ENCODE assay signal across 7 cellular contexts in genomic region chr10:99983280-99983988, GRCh38. TPM values are rescaled to one million over a fixed set of nuclear protein-coding genes. Genes with fewer than 3 reads are reported as not detected.
DNase-seq lines count a peak whose midpoint lies in the region; ATAC-seq and TF ChIP-seq lines count a peak whose summit lies in the region.

No MANE protein-coding gene starts in this region.

- intact Hi-C loops in upper lobe of right lung (cut with DNase I) = no loop called here

- peak overlapping the region; percentile 79; the same call in 1 of the 2 replicates for H3K4me2 ChIP-seq in KMS-11

- no peaks in the 10 kb centered on the region for H3K9me3 ChIP-seq in lung (ENCODE audit: control insufficient read depth in 2 of 2, insufficient read depth in 1 of 2, low read length in 1 of 2)
- no peaks in the 10 kb centered on the region for H3K9me3 ChIP-seq in upper lobe of right lung

- H3K27me3 ChIP-seq in KMS-11 (ENCODE audit: insufficient read depth, low read depth) = no peaks in the 10 kb centered on the region
- H3K27me3 ChIP-seq in lung (ENCODE audit: control insufficient read depth, insufficient read depth) = no peaks in the 10 kb centered on the region
- no peaks in the 10 kb centered on the region for H3K27me3 ChIP-seq in upper lobe of right lung

- no peaks in the 10 kb centered on the region for H3K36me3 ChIP-seq in KMS-11 (ENCODE audit: insufficient read depth)
- H3K36me3 ChIP-seq in lung (ENCODE audit: control insufficient read depth in 2 of 2, insufficient read depth in 2 of 2, low read length in 2 of 2) = no peaks in the 10 kb centered on the region
- H3K36me3 ChIP-seq in upper lobe of right lung = no peaks in the 10 kb centered on the region

- H3K9me3 Mint-ChIP-seq in chondrocyte (ENCODE audit: low read depth) = no peaks in the 10 kb centered on the region

- H3K36me3 Mint-ChIP-seq in chondrocyte (ENCODE audit: low read depth) = peaks cover 2% of the 10 kb centered on the region

- H3K79me2 ChIP-seq in KMS-11 (ENCODE audit: insufficient read depth, low read depth) = no peaks in the 10 kb centered on the region

- H3K4me3 Mint-ChIP-seq in chondrocyte (ENCODE audit: unreplicated experiment) = peak overlapping the region; percentile 31

- peaks cover 45% of the 10 kb centered on the region for H3K4me1 Mint-ChIP-seq in chondrocyte (ENCODE audit: low read depth)

- H3K9ac ChIP-seq in KMS-11 = no peak overlapping the region

- DNase-seq in chondrocyte (ENCODE audit: low spot score) (no peak), lung (ENCODE audit: low spot score) (no peak), upper lobe of right lung (no peak), NCI-H2196 treated with DMSO at 0.1 percent for 48 hours (lab: John Stamatoyannopoulos, UW; ENCODE audit: unreplicated experiment) (no peak), NCI-H2029 (lab: John Stamatoyannopoulos, UW) (no peak)

- no peak overlapping the region for H2AFZ ChIP-seq in KMS-11 (ENCODE audit: low read depth)

- no peak overlapping the region for H3K27ac ChIP-seq in KMS-11
- H3K27ac ChIP-seq in lung (ENCODE audit: low read depth in 1 of 2, low read length in 1 of 2) = peak overlapping the region; percentile 59 to 79
- peak overlapping the region; percentile 49 for H3K27ac ChIP-seq in upper lobe of right lung

- H3K4me3 ChIP-seq in KMS-11 (IDR thresholded peaks at IDR 0.05; ENCODE audit: insufficient read depth, low read depth, low read length) = no peak overlapping the region
- H3K4me3 ChIP-seq in lung = no peak overlapping the region
- H3K4me3 ChIP-seq in upper lobe of right lung = no peak overlapping the region

- no peaks in the 10 kb centered on the region for H4K20me1 ChIP-seq in KMS-11 (ENCODE audit: insufficient read depth)

- ATAC-seq in lung (ENCODE audit: insufficient read depth, low FRiP score) = peak; percentile 44
- ATAC-seq in upper lobe of right lung = peak; percentile 58
- no peak for ATAC-seq in HG02588 (IDR thresholded peaks at IDR 0.05; ENCODE audit: unreplicated experiment)

- WGBS in lung, 2 donors = 52 to 55% methylated on average over 16 of the region's 16 CpGs

- H3K27me3 Mint-ChIP-seq in chondrocyte (ENCODE audit: low read depth) = no peaks in the 10 kb centered on the region

- TF ChIP-seq CTCF in KMS-11 (conservative IDR thresholded peaks at IDR 0.05; ENCODE audit: low read depth, low read length) (no peak), chondrocyte (IDR thresholded peaks at IDR 0.05) (no peak), lung (IDR thresholded peaks at IDR 0.05; ENCODE audit: control extremely low read depth, extremely low read depth) (no peak), upper lobe of right lung (IDR thresholded peaks at IDR 0.05) (no peak)

- H3K27ac Mint-ChIP-seq in chondrocyte (ENCODE audit: unreplicated experiment) = peak overlapping the region; percentile 96

- H3K4me1 ChIP-seq in KMS-11 (ENCODE audit: low read depth, poor library complexity, severe bottlenecking) (peaks cover 17% of the 10 kb centered on the region), lung (ENCODE audit: control insufficient read depth in 2 of 2, insufficient read depth in 2 of 2, low read length in 2 of 2) (peaks cover 12 to 15% of the 10 kb centered on the region in 2 donors), upper lobe of right lung (peaks cover 27% of the 10 kb centered on the region)

RNA-seq across cellular contexts. Expression of gene DNMBP, which starts 26.3 kb away (rescaled TPM):
- 10.9 to 13.4 TPM (median 11.7 TPM) in 3 replicates for total RNA-seq in chondrocyte
- 10 to 100 TPM; 17.4 to 31.0 TPM for total RNA-seq in lung
- 1 to 10 TPM; 6.5 to 7.6 TPM for polyA plus RNA-seq in lung
- 12.5 TPM for total RNA-seq in upper lobe of right lung
